ENCODE assay signal across 11 cellular contexts in the genomic region with DNA sequence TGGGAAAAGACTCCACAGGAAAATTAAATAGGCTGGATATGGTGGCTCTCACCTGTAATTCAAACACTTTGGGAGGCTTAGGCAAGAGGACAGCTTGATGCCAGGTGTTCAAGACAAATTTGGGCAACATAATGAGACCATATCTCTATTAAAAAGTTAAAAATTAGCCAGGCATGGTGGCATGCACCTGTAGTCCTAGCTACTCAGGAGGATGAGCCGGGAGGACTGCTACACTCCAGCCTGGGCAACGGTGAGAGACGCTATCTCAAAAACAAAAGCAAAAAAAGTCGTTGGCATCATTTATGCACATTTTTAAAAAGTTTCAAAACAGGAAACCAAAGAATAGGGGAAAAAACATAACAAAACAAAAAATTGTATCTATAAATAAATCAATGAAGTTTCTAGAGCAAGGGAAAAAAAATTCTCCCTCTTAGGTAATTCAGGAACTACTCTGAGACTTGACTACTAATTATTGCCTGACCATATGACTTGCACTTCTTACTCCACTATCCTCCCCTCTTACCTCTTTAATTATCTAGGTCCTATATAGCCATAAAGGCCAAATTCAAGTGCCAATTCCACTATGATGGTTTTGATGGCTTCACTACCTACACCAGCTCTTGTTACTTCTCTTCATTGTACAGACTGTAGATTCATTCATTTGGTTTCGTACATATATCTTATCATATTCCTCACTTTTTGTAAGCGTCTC. TPM values are rescaled to one million over a fixed set of nuclear protein-coding genes. Genes with fewer than 3 reads are reported as not detected.
A peak's percentile ranks its signal among the peaks of the same experiment; 100 is the strongest.
DNase-seq lines count a peak whose midpoint lies in the region; ATAC-seq, FAIRE-seq and TF ChIP-seq lines count a peak whose summit lies in the region.
"Had no signal": no experiment of that assay in that cellular context is flagged by ENCODE, and none has a peak within 500 bp of the region (broad histone marks: within the 10 kb centered on the region; RNA-seq: fewer than 3 reads in every experiment).

No MANE protein-coding gene starts in this region.

- POLR2A ChIA-PET in HepG2 (lab: Yijun Ruan, JAX), result interaction anchor here (1.3 to 5.5 kb wide), 3 partner anchors 11 to 49 kb away, joined by 3 to 91 read pairs (median 5); partner anchors contain the start of gene TOX4

- FAIRE-seq in HepG2 (lab: Jason Lieb, UNC), result no peak
- FAIRE-seq: G401.6, small intestine had no signal

- no peak for TF ChIP-seq POLR2A in HepG2 (IDR thresholded peaks at IDR 0.05; ENCODE audit: insufficient read depth in 1 of 2, low read depth in 2 of 2, low read length in 2 of 2)
- no peak for TF ChIP-seq POLR2A in right lobe of liver (IDR thresholded peaks at IDR 0.05)

- in situ Hi-C loops in HepG2 (cut with HindIII; ENCODE audit: extremely low pct_ligation_motif_present, low pct_unique_long_range_greater_than_20kb), result no loop called here

- peak overlapping the region; percentile 84 to 97 (median 87); a peak in 5 of 6 replicates for H3K4me3 ChIP-seq in HepG2 (replicated peaks in 1 of 3; ENCODE audit: insufficient read depth in 1 of 3, low read depth in 2 of 3, low read length in 3 of 3)
- peak overlapping the region in 1 of 3 donors; percentile 78 for H3K4me3 ChIP-seq in right lobe of liver
- peak overlapping the region; percentile 63 to 68 for H3K4me3 ChIP-seq in left lung

- H3K27ac Mint-ChIP-seq in activated naive CD4-positive, alpha-beta T cell treated with anti-CD3 and anti-CD28 coated beads, Interleukin-2, amount 50 U/mL, for 72 hours, result peak overlapping the region; percentile 93 to 95

- H4K20me1 ChIP-seq in HepG2 (ENCODE audit: insufficient read depth, low read length), result no peaks in the 10 kb centered on the region

- no peak for ATAC-seq in HepG2
- no peak for ATAC-seq in right lobe of liver
- no peak for ATAC-seq in activated naive CD4-positive, alpha-beta T cell treated with anti-CD3 and anti-CD28 coated beads, Interleukin-2, amount 50 U/mL, for 72 hours
- ATAC-seq in left lung, result no peak
- ATAC-seq in HG03097 (IDR thresholded peaks at IDR 0.05; ENCODE audit: low FRiP score, unreplicated experiment), result no peak

- peaks cover 49% of the 10 kb centered on the region for H3K4me1 ChIP-seq in HepG2 (ENCODE audit: insufficient read depth, low read length)
- peaks cover 0 to 12% (median 3%) of the 10 kb centered on the region in 4 donors for H3K4me1 ChIP-seq in right lobe of liver
- peaks cover 10 to 39% of the 10 kb centered on the region in 2 donors for H3K4me1 ChIP-seq in left lung

- CTCF ChIA-PET in HepG2 (lab: Yijun Ruan, JAX; ENCODE audit: low intra/inter-chr PET ratio, low total read pairs), result interaction anchor here (1.1 kb wide), 1 partner anchor 54 kb away, joined by 3 read pairs; the partner anchor contains the start of gene CHD8

- no peak for TF ChIP-seq EP300 in HepG2 (IDR thresholded peaks at IDR 0.05; ENCODE audit: low read depth in 2 of 2, low read length in 2 of 2)
- no peak for TF ChIP-seq EP300 in HepG2 (CRISPR knock-in tag; IDR thresholded peaks at IDR 0.05; ENCODE audit: borderline replicate concordance)

- H3K36me3 ChIP-seq in HepG2 (replicated peaks in 1 of 2; ENCODE audit: control insufficient read depth in 1 of 2, insufficient read depth in 2 of 2, low read length in 2 of 2) (peaks cover 2 to 10% of the 10 kb centered on the region in 2 experiments; a peak in 3 of 5 replicates), right lobe of liver (peaks cover 0 to 8% (median 0%) of the 10 kb centered on the region in 4 donors), left lung (peaks cover 0 to 24% of the 10 kb centered on the region in 2 donors)

- peak overlapping the region; percentile 86 for H3K4me2 ChIP-seq in HepG2 (ENCODE audit: low read depth, low read length)

- H3K9ac ChIP-seq in HepG2 (ENCODE audit: insufficient read depth, low read depth, low read length), result peak overlapping the region; percentile 95

- DNase-seq in HepG2 (ENCODE audit: low spot score) (no peak), right lobe of liver (no peak), left lung (no peak), mesenteric fat pad (ENCODE audit: low spot score) (no peak), NCI-H2081 treated with DMSO at 0.1 percent for 48 hours (lab: John Stamatoyannopoulos, UW) (no peak), OCI-M1 (lab: John Stamatoyannopoulos, UW) (no peak)
- no peak for DNase-seq in activated naive CD4-positive, alpha-beta T cell treated with anti-CD3 and anti-CD28 coated beads, Interleukin-2, amount 50 U/mL, for 72 hours (ENCODE audit: low spot score in 2 of 2)
- DNase-seq: central memory CD4-positive, alpha-beta T cell; small intestine had no signal

- intact Hi-C loops in HepG2 (cut with micrococcal nuclease; ENCODE audit: unreplicated experiment) (no loop called here), right lobe of liver (cut with DNase I) (no loop called here), left lung (cut with DNase I) (no loop called here)

- H3K27me3 ChIP-seq in HepG2 (ENCODE audit: control insufficient read depth in 1 of 2, insufficient read depth in 2 of 2, low read length in 2 of 2) (no peaks in the 10 kb centered on the region; a peak in 1 of 5 replicates), right lobe of liver (no peaks in the 10 kb centered on the region), left lung (no peaks in the 10 kb centered on the region)

- TF ChIP-seq CTCF in HepG2 (CRISPR knock-in tag; IDR thresholded peaks at IDR 0.05), result no peak
- TF ChIP-seq CTCF in right lobe of liver (IDR thresholded peaks at IDR 0.05), result no peak
- no peak for TF ChIP-seq CTCF in left lung (IDR thresholded peaks at IDR 0.05)

- H3K27ac ChIP-seq in HepG2 (ENCODE audit: extremely low read length, insufficient read depth, low read length) (peak overlapping the region; percentile 80), right lobe of liver (no peak overlapping the region), left lung (peak overlapping the region in 1 of 2 donors; percentile 88)

- H3K79me2 ChIP-seq in HepG2 (ENCODE audit: insufficient read depth, low read length), result peaks cover 49% of the 10 kb centered on the region

- no peaks in the 10 kb centered on the region for H3K9me3 Mint-ChIP-seq in activated naive CD4-positive, alpha-beta T cell treated with anti-CD3 and anti-CD28 coated beads, Interleukin-2, amount 50 U/mL, for 72 hours

- H3K9me3 ChIP-seq in HepG2 (ENCODE audit: low read length), result no peaks in the 10 kb centered on the region
- no peaks in the 10 kb centered on the region for H3K9me3 ChIP-seq in right lobe of liver
- no peaks in the 10 kb centered on the region for H3K9me3 ChIP-seq in left lung

- no peak overlapping the region for H2AFZ ChIP-seq in HepG2 (ENCODE audit: low read length)

- H3K36me3 Mint-ChIP-seq in activated naive CD4-positive, alpha-beta T cell treated with anti-CD3 and anti-CD28 coated beads, Interleukin-2, amount 50 U/mL, for 72 hours, result peaks cover 20 to 50% of the 10 kb centered on the region in 2 donors

- 87% methylated on average over 6 of the region's 6 CpGs for WGBS in HepG2 (ENCODE audit: low lambda C conversion rate)
- WGBS in right lobe of liver (ENCODE audit: insufficient coverage, low coverage, low lambda C conversion rate, missing lambda C conversion rate), result 72% methylated on average over 6 of the region's 6 CpGs

- BruUV-seq in HepG2 (replicated peaks; lab: Mats Ljungman, UMichigan), result no TSS peak

- TF ChIP-seq RAD21 in HepG2 (CRISPR knock-in tag; IDR thresholded peaks at IDR 0.05), result no peak

RNA-seq across cellular contexts. Expression of gene METTL3, which starts 1.6 kb away (rescaled TPM):
- total RNA-seq in HepG2 (2016; rRNA removed; fragmentation: Illumina TruSeq; extraction: Trizol) (114 and 123 TPM in 2 replicates), right lobe of liver (10 to 100 TPM; 14.7 to 26.7 (median 18.4) TPM), left lung (10 to 100 TPM; 36.8 to 50.4 TPM), mesenteric fat pad (37.0 TPM)
- total RNA-seq in HepG2 (2016; cell fraction: cytosol; rRNA removed; fragmentation: Illumina TruSeq; extraction: Trizol; ENCODE audit: low read depth), result 109 and 111 TPM in 2 replicates
- total RNA-seq in HepG2 (2016; cell fraction: insoluble cytoplasmic fraction; rRNA removed; fragmentation: Illumina TruSeq; extraction: Trizol), result 119 and 121 TPM in 2 replicates
- 45.3 and 46.0 TPM in 2 replicates for total RNA-seq in HepG2 (2016; cell fraction: membrane; rRNA removed; fragmentation: Illumina TruSeq; extraction: Trizol)
- total RNA-seq in HepG2 (2016; cell fraction: nucleus; rRNA removed; fragmentation: Illumina TruSeq; extraction: Trizol), result 120 and 143 TPM in 2 replicates
- polyA plus RNA-seq in HepG2 (2011; rRNA removed), result 122 and 130 TPM in 2 replicates
- 70.9 and 77.1 TPM in 2 replicates for polyA plus RNA-seq in HepG2 (2011; cell fraction: cytosol; rRNA removed)
- 511 and 514 TPM in 2 replicates for polyA plus RNA-seq in HepG2 (2011; cell fraction: nucleus; rRNA removed)
- 67.0 and 70.4 TPM in 2 replicates for polyA plus RNA-seq in HepG2 (2012)
- 5.2 and 6.3 TPM in 2 replicates for polyA plus RNA-seq in HepG2 (2016; cell fraction: cytosol; fragmentation: Illumina TruSeq; extraction: Trizol; ENCODE audit: low read depth)
- polyA plus RNA-seq in HepG2 (2016; cell fraction: insoluble cytoplasmic fraction; fragmentation: Illumina TruSeq; extraction: Trizol; ENCODE audit: low read depth), result 81.5 and 81.9 TPM in 2 replicates
- 7.3 and 9.4 TPM in 2 replicates for polyA plus RNA-seq in HepG2 (2016; cell fraction: membrane; fragmentation: Illumina TruSeq; extraction: Trizol; ENCODE audit: low read depth)
- 219 and 229 TPM in 2 replicates for polyA plus RNA-seq in HepG2 (2016; cell fraction: nucleus; fragmentation: Illumina TruSeq; extraction: Trizol; ENCODE audit: insufficient read depth, low read depth)
- polyA minus RNA-seq in HepG2 (2011; rRNA and poly(A)+ RNA removed; ENCODE audit: low replicate concordance), result 140 and 168 TPM in 2 replicates
- polyA minus RNA-seq in HepG2 (2011; cell fraction: cytosol; rRNA and poly(A)+ RNA removed), result 36.7 and 42.6 TPM in 2 replicates
- polyA minus RNA-seq in HepG2 (2011; cell fraction: nucleus; rRNA and poly(A)+ RNA removed), result 133 and 149 TPM in 2 replicates
- total RNA-seq in activated naive CD4-positive, alpha-beta T cell treated with anti-CD3 and anti-CD28 coated beads, Interleukin-2, amount 50 U/mL, for 72 hours, result 10 to 100 TPM; 60.6 to 74.9 TPM

RNA-seq across cellular contexts. Expression of gene SALL2, which starts 16.6 kb away (rescaled TPM):
- total RNA-seq in HepG2 (2016; rRNA removed; fragmentation: Illumina TruSeq; extraction: Trizol), result 4.9 and 7.6 TPM in 2 replicates
- total RNA-seq in HepG2 (2016; cell fraction: cytosol; rRNA removed; fragmentation: Illumina TruSeq; extraction: Trizol; ENCODE audit: low read depth), result 1.0 and 1.1 TPM in 2 replicates
- total RNA-seq in HepG2 (2016; cell fraction: insoluble cytoplasmic fraction; rRNA removed; fragmentation: Illumina TruSeq; extraction: Trizol), result 4.5 and 6.5 TPM in 2 replicates
- total RNA-seq in HepG2 (2016; cell fraction: membrane; rRNA removed; fragmentation: Illumina TruSeq; extraction: Trizol), result 3.2 and 4.1 TPM in 2 replicates
- 3.2 and 4.3 TPM in 2 replicates for total RNA-seq in HepG2 (2016; cell fraction: nucleus; rRNA removed; fragmentation: Illumina TruSeq; extraction: Trizol)
- 5.8 and 7.0 TPM in 2 replicates for polyA plus RNA-seq in HepG2 (2011; rRNA removed)
- polyA plus RNA-seq in HepG2 (2011; cell fraction: cytosol; rRNA removed), result 4.8 and 5.4 TPM in 2 replicates
- 6.6 and 7.3 TPM in 2 replicates for polyA plus RNA-seq in HepG2 (2011; cell fraction: nucleus; rRNA removed)
- polyA plus RNA-seq in HepG2 (2012), result 8.7 and 11.0 TPM in 2 replicates
- polyA plus RNA-seq in HepG2 (2016; cell fraction: cytosol; fragmentation: Illumina TruSeq; extraction: Trizol; ENCODE audit: low read depth), result 0.61 and 0.67 TPM in 2 replicates
- polyA plus RNA-seq in HepG2 (2016; cell fraction: insoluble cytoplasmic fraction; fragmentation: Illumina TruSeq; extraction: Trizol; ENCODE audit: low read depth), result 7.2 and 8.1 TPM in 2 replicates
- polyA plus RNA-seq in HepG2 (2016; cell fraction: membrane; fragmentation: Illumina TruSeq; extraction: Trizol; ENCODE audit: low read depth), result 1.6 and 2.1 TPM in 2 replicates
- polyA plus RNA-seq in HepG2 (2016; cell fraction: nucleus; fragmentation: Illumina TruSeq; extraction: Trizol; ENCODE audit: insufficient read depth, low read depth), result 7.0 and 7.2 TPM in 2 replicates
- polyA minus RNA-seq in HepG2 (2011; rRNA and poly(A)+ RNA removed; ENCODE audit: low replicate concordance), result 0.09 and 14.3 TPM in 2 replicates
- polyA minus RNA-seq in HepG2 (2011; cell fraction: cytosol; rRNA and poly(A)+ RNA removed), result 8.9 and 9.7 TPM in 2 replicates
- 4.1 and 5.1 TPM in 2 replicates for polyA minus RNA-seq in HepG2 (2011; cell fraction: nucleus; rRNA and poly(A)+ RNA removed)
- 1 to 10 TPM in 2 of 6 experiments, under 1 TPM in 4; 0.40 to 2.9 (median 0.69) TPM for total RNA-seq in right lobe of liver
- total RNA-seq in activated naive CD4-positive, alpha-beta T cell treated with anti-CD3 and anti-CD28 coated beads, Interleukin-2, amount 50 U/mL, for 72 hours, result 1 to 10 TPM; 5.4 to 9.3 TPM
- 10 to 100 TPM in 1 of 2 donors, 1 to 10 TPM in 1; 7.6 to 12.4 TPM for total RNA-seq in left lung
- total RNA-seq in mesenteric fat pad, result 2.6 TPM

RNA-seq across cellular contexts. Expression of gene TOX4, which starts 32.6 kb away (rescaled TPM):
- total RNA-seq in HepG2 (2016; rRNA removed; fragmentation: Illumina TruSeq; extraction: Trizol), result 71.8 and 124 TPM in 2 replicates
- 15.2 and 16.0 TPM in 2 replicates for total RNA-seq in HepG2 (2016; cell fraction: cytosol; rRNA removed; fragmentation: Illumina TruSeq; extraction: Trizol; ENCODE audit: low read depth)
- 74.9 and 112 TPM in 2 replicates for total RNA-seq in HepG2 (2016; cell fraction: insoluble cytoplasmic fraction; rRNA removed; fragmentation: Illumina TruSeq; extraction: Trizol)
- 36.1 and 44.6 TPM in 2 replicates for total RNA-seq in HepG2 (2016; cell fraction: membrane; rRNA removed; fragmentation: Illumina TruSeq; extraction: Trizol)
- total RNA-seq in HepG2 (2016; cell fraction: nucleus; rRNA removed; fragmentation: Illumina TruSeq; extraction: Trizol), result 46.8 and 50.0 TPM in 2 replicates
- 147 and 163 TPM in 2 replicates for polyA plus RNA-seq in HepG2 (2011; rRNA removed)
- 122 and 127 TPM in 2 replicates for polyA plus RNA-seq in HepG2 (2011; cell fraction: cytosol; rRNA removed)
- 72.8 and 97.3 TPM in 2 replicates for polyA plus RNA-seq in HepG2 (2011; cell fraction: nucleus; rRNA removed)
- 72.0 and 83.5 TPM in 2 replicates for polyA plus RNA-seq in HepG2 (2012)
- 20.7 and 21.8 TPM in 2 replicates for polyA plus RNA-seq in HepG2 (2016; cell fraction: cytosol; fragmentation: Illumina TruSeq; extraction: Trizol; ENCODE audit: low read depth)
- 130 and 137 TPM in 2 replicates for polyA plus RNA-seq in HepG2 (2016; cell fraction: insoluble cytoplasmic fraction; fragmentation: Illumina TruSeq; extraction: Trizol; ENCODE audit: low read depth)
- polyA plus RNA-seq in HepG2 (2016; cell fraction: membrane; fragmentation: Illumina TruSeq; extraction: Trizol; ENCODE audit: low read depth), result 28.2 and 33.2 TPM in 2 replicates
- polyA plus RNA-seq in HepG2 (2016; cell fraction: nucleus; fragmentation: Illumina TruSeq; extraction: Trizol; ENCODE audit: insufficient read depth, low read depth), result 65.1 and 77.3 TPM in 2 replicates
- polyA minus RNA-seq in HepG2 (2011; rRNA and poly(A)+ RNA removed; ENCODE audit: low replicate concordance), result 259 and 369 TPM in 2 replicates
- polyA minus RNA-seq in HepG2 (2011; cell fraction: cytosol; rRNA and poly(A)+ RNA removed), result 49.3 and 53.2 TPM in 2 replicates
- polyA minus RNA-seq in HepG2 (2011; cell fraction: nucleus; rRNA and poly(A)+ RNA removed), result 61.0 and 67.8 TPM in 2 replicates
- 10 to 100 TPM; 19.9 to 37.0 (median 33.3) TPM for total RNA-seq in right lobe of liver
- total RNA-seq in activated naive CD4-positive, alpha-beta T cell treated with anti-CD3 and anti-CD28 coated beads, Interleukin-2, amount 50 U/mL, for 72 hours, result 100 to 1,000 TPM in 1 of 2 donors, 10 to 100 TPM in 1; 80.8 to 104 TPM
- 10 to 100 TPM; 62.9 to 67.9 TPM for total RNA-seq in left lung
- 85.0 TPM for total RNA-seq in mesenteric fat pad

RNA-seq across cellular contexts. Expression of gene RAB2B, which starts 32.8 kb away (rescaled TPM):
- 36.0 and 46.4 TPM in 2 replicates for total RNA-seq in HepG2 (2016; rRNA removed; fragmentation: Illumina TruSeq; extraction: Trizol)
- total RNA-seq in HepG2 (2016; cell fraction: cytosol; rRNA removed; fragmentation: Illumina TruSeq; extraction: Trizol; ENCODE audit: low read depth), result 9.7 and 10.7 TPM in 2 replicates
- 29.3 and 42.1 TPM in 2 replicates for total RNA-seq in HepG2 (2016; cell fraction: insoluble cytoplasmic fraction; rRNA removed; fragmentation: Illumina TruSeq; extraction: Trizol)
- total RNA-seq in HepG2 (2016; cell fraction: membrane; rRNA removed; fragmentation: Illumina TruSeq; extraction: Trizol), result 26.8 and 30.2 TPM in 2 replicates
- 35.7 and 39.8 TPM in 2 replicates for total RNA-seq in HepG2 (2016; cell fraction: nucleus; rRNA removed; fragmentation: Illumina TruSeq; extraction: Trizol)
- 55.6 and 60.6 TPM in 2 replicates for polyA plus RNA-seq in HepG2 (2011; rRNA removed)
- polyA plus RNA-seq in HepG2 (2011; cell fraction: cytosol; rRNA removed), result 32.1 and 43.2 TPM in 2 replicates
- 53.5 and 58.9 TPM in 2 replicates for polyA plus RNA-seq in HepG2 (2011; cell fraction: nucleus; rRNA removed)
- 36.5 and 43.0 TPM in 2 replicates for polyA plus RNA-seq in HepG2 (2012)
- polyA plus RNA-seq in HepG2 (2016; cell fraction: cytosol; fragmentation: Illumina TruSeq; extraction: Trizol; ENCODE audit: low read depth), result 3.4 and 4.3 TPM in 2 replicates
- 32.9 and 33.9 TPM in 2 replicates for polyA plus RNA-seq in HepG2 (2016; cell fraction: insoluble cytoplasmic fraction; fragmentation: Illumina TruSeq; extraction: Trizol; ENCODE audit: low read depth)
- polyA plus RNA-seq in HepG2 (2016; cell fraction: membrane; fragmentation: Illumina TruSeq; extraction: Trizol; ENCODE audit: low read depth), result 10.6 and 11.5 TPM in 2 replicates
- 55.9 and 56.7 TPM in 2 replicates for polyA plus RNA-seq in HepG2 (2016; cell fraction: nucleus; fragmentation: Illumina TruSeq; extraction: Trizol; ENCODE audit: insufficient read depth, low read depth)
- polyA minus RNA-seq in HepG2 (2011; rRNA and poly(A)+ RNA removed; ENCODE audit: low replicate concordance), result 17.0 and 37.3 TPM in 2 replicates
- 28.9 and 36.2 TPM in 2 replicates for polyA minus RNA-seq in HepG2 (2011; cell fraction: cytosol; rRNA and poly(A)+ RNA removed)
- 60.9 and 74.0 TPM in 2 replicates for polyA minus RNA-seq in HepG2 (2011; cell fraction: nucleus; rRNA and poly(A)+ RNA removed)
- total RNA-seq in right lobe of liver, result 1 to 10 TPM; 6.8 to 9.4 (median 8.0) TPM
- 10 to 100 TPM; 30.2 to 48.8 TPM for total RNA-seq in activated naive CD4-positive, alpha-beta T cell treated with anti-CD3 and anti-CD28 coated beads, Interleukin-2, amount 50 U/mL, for 72 hours
- total RNA-seq in left lung, result 10 to 100 TPM; 26.8 to 30.2 TPM
- total RNA-seq in mesenteric fat pad, result 24.2 TPM

RNA-seq across cellular contexts. Expression of gene CHD8, which starts 53.7 kb away (rescaled TPM):
- total RNA-seq in HepG2 (2016; rRNA removed; fragmentation: Illumina TruSeq; extraction: Trizol) (79.6 and 92.9 TPM in 2 replicates), right lobe of liver (10 to 100 TPM; 20.5 to 28.3 (median 24.8) TPM), left lung (10 to 100 TPM; 69.2 to 73.5 TPM), mesenteric fat pad (60.9 TPM)
- 18.6 and 23.0 TPM in 2 replicates for total RNA-seq in HepG2 (2016; cell fraction: cytosol; rRNA removed; fragmentation: Illumina TruSeq; extraction: Trizol; ENCODE audit: low read depth)
- 76.5 and 78.0 TPM in 2 replicates for total RNA-seq in HepG2 (2016; cell fraction: insoluble cytoplasmic fraction; rRNA removed; fragmentation: Illumina TruSeq; extraction: Trizol)
- total RNA-seq in HepG2 (2016; cell fraction: membrane; rRNA removed; fragmentation: Illumina TruSeq; extraction: Trizol), result 36.9 and 37.8 TPM in 2 replicates
- 104 and 115 TPM in 2 replicates for total RNA-seq in HepG2 (2016; cell fraction: nucleus; rRNA removed; fragmentation: Illumina TruSeq; extraction: Trizol)
- 35.1 and 43.9 TPM in 2 replicates for polyA plus RNA-seq in HepG2 (2011; rRNA removed)
- 23.3 and 26.1 TPM in 2 replicates for polyA plus RNA-seq in HepG2 (2011; cell fraction: cytosol; rRNA removed)
- polyA plus RNA-seq in HepG2 (2011; cell fraction: nucleus; rRNA removed), result 90.8 and 104 TPM in 2 replicates
- polyA plus RNA-seq in HepG2 (2012), result 55.5 and 57.3 TPM in 2 replicates
- polyA plus RNA-seq in HepG2 (2016; cell fraction: cytosol; fragmentation: Illumina TruSeq; extraction: Trizol; ENCODE audit: low read depth), result 3.9 and 5.2 TPM in 2 replicates
- polyA plus RNA-seq in HepG2 (2016; cell fraction: insoluble cytoplasmic fraction; fragmentation: Illumina TruSeq; extraction: Trizol; ENCODE audit: low read depth), result 51.4 and 70.8 TPM in 2 replicates
- 10.4 and 13.2 TPM in 2 replicates for polyA plus RNA-seq in HepG2 (2016; cell fraction: membrane; fragmentation: Illumina TruSeq; extraction: Trizol; ENCODE audit: low read depth)
- polyA plus RNA-seq in HepG2 (2016; cell fraction: nucleus; fragmentation: Illumina TruSeq; extraction: Trizol; ENCODE audit: insufficient read depth, low read depth), result 135 and 137 TPM in 2 replicates
- 108 and 125 TPM in 2 replicates for polyA minus RNA-seq in HepG2 (2011; rRNA and poly(A)+ RNA removed; ENCODE audit: low replicate concordance)
- polyA minus RNA-seq in HepG2 (2011; cell fraction: cytosol; rRNA and poly(A)+ RNA removed), result 44.5 and 60.9 TPM in 2 replicates
- polyA minus RNA-seq in HepG2 (2011; cell fraction: nucleus; rRNA and poly(A)+ RNA removed), result 110 and 124 TPM in 2 replicates
- total RNA-seq in activated naive CD4-positive, alpha-beta T cell treated with anti-CD3 and anti-CD28 coated beads, Interleukin-2, amount 50 U/mL, for 72 hours, result 100 to 1,000 TPM; 125 to 126 TPM
